ENCODE assay signal across 18 cellular contexts in the genomic region with DNA sequence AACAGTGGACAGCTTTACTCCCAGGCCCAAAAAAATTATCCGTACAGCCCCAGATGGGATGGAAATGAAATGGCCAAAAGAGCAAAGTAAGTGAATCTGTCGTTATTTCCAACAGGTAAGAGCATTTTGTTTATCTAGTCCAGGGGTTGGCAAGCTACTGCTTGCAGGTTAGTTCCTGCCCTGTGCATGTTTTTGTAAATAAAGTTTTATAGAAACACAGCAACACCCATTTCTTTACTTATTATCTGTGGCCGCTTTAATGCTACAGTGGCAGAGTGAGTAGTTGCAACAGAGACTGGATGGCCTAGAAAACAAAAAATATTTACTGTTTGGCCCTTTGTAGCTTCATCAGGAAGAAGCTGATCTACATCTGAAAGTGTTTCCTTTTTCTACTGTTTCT.
"Had no signal": no experiment of that assay in that cellular context is flagged by ENCODE, and none has a peak within 500 bp of the region (broad histone marks: within the 10 kb centered on the region; RNA-seq: fewer than 3 reads in every experiment).

No MANE protein-coding gene starts in this region.

- H3K9me3 Mint-ChIP-seq: nephron had no signal

- H3K4me1 Mint-ChIP-seq: naive B cell had no signal

- DNase-seq: dorsolateral prefrontal cortex; effector CD8-positive, alpha-beta T cell; foreskin melanocyte; heart left ventricle; hippocampal formation; kidney glomerular epithelial cell; mesendoderm; naive B cell; occipital lobe; psoas muscle; retina; stimulated activated CD4-positive, alpha-beta T cell treated with anti-CD3 and anti-CD28 coated beads, Interleukin-2, amount 100 ng/mL, for 24 hours; stimulated activated CD4-positive, alpha-beta T cell treated with anti-CD3 and anti-CD28 coated beads, Interleukin-4, amount 100 ng/mL, for 4 hours; stimulated activated naive CD4-positive, alpha-beta T cell treated with Interleukin-2 at 50 U/mL for 16 hours; trophoblast cell had no signal

- H3K4me3 ChIP-seq: coronary artery, dorsolateral prefrontal cortex, heart left ventricle, psoas muscle had no signal

- H3K27ac Mint-ChIP-seq: nephron had no signal

- H3K4me3 Mint-ChIP-seq: naive B cell, nephron had no signal

- H3K27ac ChIP-seq: coronary artery, psoas muscle had no signal

- H3K27me3 Mint-ChIP-seq: naive B cell had no signal

- H3K4me1 ChIP-seq: psoas muscle had no signal

- H3K27me3 ChIP-seq: dorsolateral prefrontal cortex, heart left ventricle had no signal

- H3K9me3 ChIP-seq: heart left ventricle, psoas muscle had no signal

- ATAC-seq: heart left ventricle, psoas muscle, sciatic nerve had no signal
